ENCODE assay signal across 19 cellular contexts in genomic region chr14:62428429-62429203, GRCh38.
DNase-seq lines count a peak whose midpoint lies in the region; ATAC-seq, FAIRE-seq and TF ChIP-seq lines count a peak whose summit lies in the region.
"Had no signal": no experiment of that assay in that cellular context is flagged by ENCODE, and none has a peak within 500 bp of the region (broad histone marks: within the 10 kb centered on the region; RNA-seq: fewer than 3 reads in every experiment).

No MANE protein-coding gene starts in this region.

- no TSS peak for BruUV-seq in endothelial cell of umbilical vein (replicated peaks; lab: Mats Ljungman, UMichigan)

- POLR2A ChIA-PET in RWPE1 (lab: Yijun Ruan, JAX; ENCODE audit: low non-redundant PET): no interaction called here
- POLR2A ChIA-PET in endothelial cell of umbilical vein (lab: Charles Lee): no interaction called here

- dilution Hi-C loops in endothelial cell of umbilical vein (cut with MboI; ENCODE audit: extremely low pct_ligation_motif_present, low sequenced_read_pairs): no loop called here

- intact Hi-C loops in endothelial cell of umbilical vein (cut with micrococcal nuclease): no loop called here
- intact Hi-C loops in spleen (cut with DNase I; ENCODE audit: low total_unique reads): no loop called here
- intact Hi-C loops in lower lobe of right lung (cut with DNase I): no loop called here

- H3K36me3 ChIP-seq in endothelial cell of umbilical vein (ENCODE audit: control insufficient read depth in 2 of 2, extremely low read depth in 1 of 2, insufficient read depth in 2 of 2, low read length in 2 of 2) (no peaks in the 10 kb centered on the region), mesodermal cell (ENCODE audit: control insufficient read depth, insufficient read depth, low read length) (no peaks in the 10 kb centered on the region), spleen (no peaks in the 10 kb centered on the region), lower lobe of right lung (no peaks in the 10 kb centered on the region)
- H3K36me3 ChIP-seq: stomach, vagina had no signal

- H3K4me2 ChIP-seq in endothelial cell of umbilical vein (ENCODE audit: insufficient read depth, low read length): no peak overlapping the region

- WGBS in mesodermal cell (ENCODE audit: insufficient coverage in 2 of 2), 2 experiments: 83 to 100% methylated on average over 1 to 2 of the region's 5 CpGs
- 78 to 86% (median 82%) methylated on average over 5 of the region's 5 CpGs for WGBS in spleen, 5 donors

- CTCF ChIA-PET in RWPE1 (lab: Yijun Ruan, JAX) (no interaction called here), endothelial cell of umbilical vein (lab: Charles Lee) (no interaction called here)

- H3K4me1 ChIP-seq in endothelial cell of umbilical vein (ENCODE audit: control insufficient read depth, extremely low read depth, insufficient read depth, low read length) (no peaks in the 10 kb centered on the region), mesodermal cell (ENCODE audit: control insufficient read depth, insufficient read depth, low read length, poor library complexity, severe bottlenecking) (peaks cover 17% of the 10 kb centered on the region), spleen (no peaks in the 10 kb centered on the region), lower lobe of right lung (no peaks in the 10 kb centered on the region)
- H3K4me1 ChIP-seq: stomach, vagina had no signal

- TF ChIP-seq CTCF in RWPE1 (conservative IDR thresholded peaks at IDR 0.05; ENCODE audit: low read depth): no peak
- no peak for TF ChIP-seq CTCF in endothelial cell of umbilical vein (IDR thresholded peaks at IDR 0.05; ENCODE audit: extremely low read depth in 1 of 2, insufficient read depth in 1 of 2, low read depth in 1 of 2, low read length in 2 of 2)
- no peak for TF ChIP-seq CTCF in spleen (IDR thresholded peaks at IDR 0.05 in 8 of 11, conservative IDR thresholded peaks at IDR 0.05 in 3 of 11)
- TF ChIP-seq CTCF in lower lobe of right lung (IDR thresholded peaks at IDR 0.05): no peak

- no peaks in the 10 kb centered on the region for H3K9me3 ChIP-seq in endothelial cell of umbilical vein (replicated peaks; ENCODE audit: control insufficient read depth, insufficient read depth, low read length)
- H3K9me3 ChIP-seq in mesodermal cell (ENCODE audit: control insufficient read depth, low read length): peaks cover 22% of the 10 kb centered on the region
- H3K9me3 ChIP-seq in spleen: peaks cover 7 to 39% (median 26%) of the 10 kb centered on the region in 8 donors
- peaks cover 11% of the 10 kb centered on the region for H3K9me3 ChIP-seq in lower lobe of right lung

- DNase-seq in EH (ENCODE audit: low read depth) (peak; percentile 65), RWPE1 (ENCODE audit: low spot score) (peak; percentile 38), endothelial cell of umbilical vein (ENCODE audit: low read depth, low spot score) (peak; percentile 47), KG1 (lab: John Stamatoyannopoulos, UW) (no peak), spleen (no peak), NCI-H2107 treated with DMSO at 0.1 percent for 48 hours (lab: John Stamatoyannopoulos, UW; ENCODE audit: unreplicated experiment) (no peak), lower lobe of right lung (no peak)
- DNase-seq: activated CD4-positive, alpha-beta memory T cell treated with anti-CD3 and anti-CD28 coated beads, Interleukin-2, amount 10 ng/mL, durations not matched to agents 7 days and 5 days; activated naive CD8-positive, alpha-beta T cell treated with anti-CD3 and anti-CD28 coated beads, Interleukin-2, amount 50 U/mL, for 24 hours; AML-193; DMS 273 treated with DMSO at 0.1 percent for 48 hours; hippocampal formation; left colon; NCI-H1436; NCI-H510A; posterior cingulate gyrus; stomach had no signal

- no peaks in the 10 kb centered on the region for H4K20me1 ChIP-seq in endothelial cell of umbilical vein (replicated peaks; ENCODE audit: control insufficient read depth, extremely low read depth, insufficient read depth, low read length)

- no peak for FAIRE-seq in endothelial cell of umbilical vein (lab: Jason Lieb, UNC)

- no peak overlapping the region for H3K4me3 ChIP-seq in endothelial cell of umbilical vein (replicated peaks in 1 of 3; ENCODE audit: insufficient read depth in 1 of 3, low read depth in 1 of 3, low read length in 3 of 3)
- no peak overlapping the region for H3K4me3 ChIP-seq in mesodermal cell (ENCODE audit: extremely low read depth, insufficient read depth, low read length, poor library complexity, severe bottlenecking)
- no peak overlapping the region for H3K4me3 ChIP-seq in spleen
- no peak overlapping the region for H3K4me3 ChIP-seq in lower lobe of right lung
- H3K4me3 ChIP-seq: stomach, vagina had no signal

- H3K79me2 ChIP-seq in endothelial cell of umbilical vein (ENCODE audit: control insufficient read depth, insufficient read depth, low read length): no peaks in the 10 kb centered on the region

- H2AFZ ChIP-seq in endothelial cell of umbilical vein (ENCODE audit: low read depth, low read length): no peak overlapping the region

- H3K27ac ChIP-seq in RWPE1: peak overlapping the region; percentile 76
- peak overlapping the region; percentile 37 for H3K27ac ChIP-seq in endothelial cell of umbilical vein (ENCODE audit: insufficient read depth, low read depth, low read length)
- H3K27ac ChIP-seq in mesodermal cell (ENCODE audit: low read depth, low read length, severe bottlenecking): peak overlapping the region; percentile 94
- no peak overlapping the region for H3K27ac ChIP-seq in spleen
- no peak overlapping the region for H3K27ac ChIP-seq in lower lobe of right lung
- H3K27ac ChIP-seq: stomach, vagina had no signal

- no peak for ATAC-seq in lower lobe of right lung
- ATAC-seq: activated naive CD8-positive, alpha-beta T cell treated with anti-CD3 and anti-CD28 coated beads, Interleukin-2, amount 50 U/mL, for 24 hours; left colon had no signal

- TF ChIP-seq POLR2A in endothelial cell of umbilical vein (IDR thresholded peaks at IDR 0.05; ENCODE audit: low read depth, low read length) (no peak), spleen (IDR thresholded peaks at IDR 0.05) (no peak)

- H3K27me3 ChIP-seq in endothelial cell of umbilical vein (ENCODE audit: control insufficient read depth in 2 of 2, insufficient read depth in 2 of 2, low read length in 2 of 2): no peaks in the 10 kb centered on the region
- no peaks in the 10 kb centered on the region for H3K27me3 ChIP-seq in spleen (replicated peaks in 1 of 7)
- H3K27me3 ChIP-seq in lower lobe of right lung (ENCODE audit: low read depth): no peaks in the 10 kb centered on the region
- H3K27me3 ChIP-seq: stomach, vagina had no signal

- no peak overlapping the region for H3K9ac ChIP-seq in endothelial cell of umbilical vein (replicated peaks; ENCODE audit: extremely low read depth, insufficient read depth, low read length)

- no peaks in the 10 kb centered on the region for H3K9me1 ChIP-seq in endothelial cell of umbilical vein (replicated peaks; ENCODE audit: control insufficient read depth, extremely low read depth, insufficient read depth, low read length)

TF ChIP-seq in endothelial cell of umbilical vein, 7 proteins besides CTCF, POLR2A, EP300 and RAD21:
- TF ChIP-seq GATA2 (IDR thresholded peaks at IDR 0.05; ENCODE audit: insufficient read depth, insufficient read length, low read depth, low read length) (no peak), FOS (IDR thresholded peaks at IDR 0.05; ENCODE audit: borderline replicate concordance, insufficient read depth, low read length) (peak; percentile 54)

Comparison
In these comparisons a context has a peak if more than half of its experiments do, and no peak if none do; other contexts are left out.
1. DNase-seq: peak in EH (single experiment), RWPE1 (single experiment) and endothelial cell of umbilical vein (single experiment); none in KG1 (single experiment), spleen (single experiment), NCI-H2107 treated with DMSO at 0.1 percent for 48 hours (single experiment) and lower lobe of right lung (single experiment).
2. H3K27ac ChIP-seq: peak in RWPE1 (single experiment), endothelial cell of umbilical vein (single experiment) and mesodermal cell (single experiment); none in spleen (0 of 8) and lower lobe of right lung (single experiment).